Comparison of ENCODE assay signal across 8 cellular contexts in the genomic region with DNA sequence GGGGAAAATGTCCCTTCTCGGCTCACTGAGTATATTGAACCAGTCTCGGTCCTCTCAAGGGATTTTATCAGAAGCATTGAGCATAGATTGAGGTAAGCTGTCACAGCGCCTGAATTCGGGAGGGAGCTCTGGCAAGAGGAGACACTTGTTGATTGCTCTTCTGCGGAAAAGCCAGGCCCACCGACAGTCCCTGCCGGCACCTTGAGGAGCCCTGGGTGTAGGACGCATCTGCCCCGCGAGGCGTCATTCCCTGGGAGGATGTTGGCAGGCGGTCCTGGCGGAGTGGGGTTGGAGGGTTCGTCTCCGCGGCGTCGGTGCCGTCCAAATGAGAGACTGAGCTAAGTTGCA. TPM values are rescaled to one million over a fixed set of nuclear protein-coding genes. Genes with fewer than 3 reads are reported as not detected.
DNase-seq lines count a peak whose midpoint lies in the region; ATAC-seq and TF ChIP-seq lines count a peak whose summit lies in the region.

No MANE protein-coding gene starts in this region.

- no peak for TF ChIP-seq CTCF in Caco-2 (IDR thresholded peaks at IDR 0.05; ENCODE audit: insufficient read depth in 1 of 2, low read depth in 1 of 2, low read length in 1 of 2, severe bottlenecking in 1 of 2, unreplicated experiment in 1 of 2)

- peak overlapping the region; percentile 76 for H3K4me3 ChIP-seq in Caco-2 (ENCODE audit: low read depth, low read length)
- peak overlapping the region; percentile 95 for H3K4me3 ChIP-seq in HUES64 (ENCODE audit: low read length)

- H3K36me3 Mint-ChIP-seq in Caco-2 (ENCODE audit: insufficient read depth, unreplicated experiment): peaks cover 11% of the 10 kb centered on the region

- H3K27me3 Mint-ChIP-seq in Caco-2 (ENCODE audit: insufficient read depth, unreplicated experiment): no peaks in the 10 kb centered on the region

- H3K27ac ChIP-seq in HUES64 (ENCODE audit: low read depth, low read length): no peak overlapping the region

- no peak for ATAC-seq in HG03565 (IDR thresholded peaks at IDR 0.05; ENCODE audit: unreplicated experiment)
- ATAC-seq in GM19035 (IDR thresholded peaks at IDR 0.05; ENCODE audit: unreplicated experiment): no peak

- no peaks in the 10 kb centered on the region for H3K9me3 Mint-ChIP-seq in Caco-2 (ENCODE audit: unreplicated experiment)

- peak overlapping the region; percentile 81 for H3K9ac ChIP-seq in HUES64 (ENCODE audit: low read depth, low read length)

- BruUV-seq in Caco-2 (replicated peaks; lab: Mats Ljungman, UMichigan): no TSS peak

- intact Hi-C loops in Caco-2 (cut with micrococcal nuclease; ENCODE audit: unreplicated experiment): no loop called here

- POLR2A ChIA-PET in Caco-2 (lab: Charles Lee): interaction anchor here (1.2 to 1.4 kb wide), 2 partner anchors 24 to 71 kb away, joined by 3 to 4 read pairs; a partner anchor contains a TSS

- WGBS in HUES64: 5% methylated on average over 19 of the region's 19 CpGs

- CTCF ChIA-PET in Caco-2 (lab: Charles Lee): interaction anchor here (0.7 to 1.8 kb wide), 3 partner anchors 10 to 71 kb away, joined by 4 to 8 read pairs (median 5); a partner anchor contains a TSS

- peaks cover 21% of the 10 kb centered on the region for H3K4me1 Mint-ChIP-seq in Caco-2 (ENCODE audit: low read depth, unreplicated experiment)

- H3K9me3 ChIP-seq in Caco-2 (no peaks in the 10 kb centered on the region), HUES64 (ENCODE audit: insufficient read depth, low read depth, low read length) (no peaks in the 10 kb centered on the region)

- H3K27me3 ChIP-seq in Caco-2 (replicated peaks; ENCODE audit: control insufficient read depth, insufficient read depth, low read length) (no peaks in the 10 kb centered on the region), HUES64 (ENCODE audit: insufficient read depth, low read length) (no peaks in the 10 kb centered on the region; the same call in 1 of the 2 replicates)

- H3K36me3 ChIP-seq in Caco-2 (ENCODE audit: control insufficient read depth, insufficient read depth, low read length) (no peaks in the 10 kb centered on the region; the same call in 1 of the 2 replicates), HUES64 (ENCODE audit: insufficient read depth, low read length) (0 out of 2 replicates have a peak, but pooled peaks cover 2% of the 10 kb centered on the region)

- 0 out of 2 replicates have a peak, but pooled peaks cover 5% of the 10 kb centered on the region for H3K4me1 ChIP-seq in Caco-2
- 0 out of 2 replicates have a peak, but pooled peaks cover 8% of the 10 kb centered on the region for H3K4me1 ChIP-seq in HUES64 (ENCODE audit: insufficient read depth, low read length)

- no peak overlapping the region for H3K27ac Mint-ChIP-seq in Caco-2 (ENCODE audit: unreplicated experiment)

- DNase-seq in Caco-2: peak; percentile 47 to 48
- peak; percentile 14 to 16 for DNase-seq in activated CD4-positive, alpha-beta T cell treated with anti-CD3 and anti-CD28 coated beads for 4 hours
- DNase-seq in dedifferentiated amniotic fluid mesenchymal stem cell (ENCODE audit: extremely low spot score): peak; percentile 32
- DNase-seq in left kidney (ENCODE audit: low read depth, low spot score): peak; percentile 68
- peak; percentile 45 to 57 for DNase-seq in stimulated activated CD4-positive, alpha-beta T cell treated with anti-CD3 and anti-CD28 coated beads, Interleukin-2, amount 100 ng/mL, for 24 hours

- peak overlapping the region; percentile 97 for H3K4me3 Mint-ChIP-seq in Caco-2 (ENCODE audit: unreplicated experiment)

RNA-seq across cellular contexts. Expression of a gene that starts 0.8 kb away (rescaled TPM):
- 104 and 111 TPM in 2 replicates for total RNA-seq in Caco-2 (2022)
- 25.0 TPM for polyA plus RNA-seq in HUES64 (2013, experiment 1 of 2)
- polyA plus RNA-seq in HUES64 (2013, experiment 2 of 2): 25.6 TPM

RNA-seq across cellular contexts. Expression of a gene that starts 4.4 kb away (rescaled TPM):
- 14.5 and 15.5 TPM in 2 replicates for total RNA-seq in Caco-2 (2022)
- polyA plus RNA-seq in HUES64 (2013, experiment 1 of 2): 5.3 TPM
- 7.4 TPM for polyA plus RNA-seq in HUES64 (2013, experiment 2 of 2)

Comparison
In these comparisons a context has a peak if more than half of its experiments do, and no peak if none do; other contexts are left out.
1. DNase-seq: peak in every context shown above with its lines; median percentile 68 in left kidney; 51 in stimulated activated CD4-positive, alpha-beta T cell treated with anti-CD3 and anti-CD28 coated beads, Interleukin-2, amount 100 ng/mL, for 24 hours; 48 in Caco-2; 32 in dedifferentiated amniotic fluid mesenchymal stem cell; 15 in activated CD4-positive, alpha-beta T cell treated with anti-CD3 and anti-CD28 coated beads for 4 hours.